ENCODE assay signal across 24 cellular contexts in genomic region chr2:210188755-210189154, GRCh38. TPM values are rescaled to one million over a fixed set of nuclear protein-coding genes. Genes with fewer than 3 reads are reported as not detected.
"Had no signal": no experiment of that assay in that cellular context is flagged by ENCODE, and none has a peak within 500 bp of the region (broad histone marks: within the 10 kb centered on the region; RNA-seq: fewer than 3 reads in every experiment).

No MANE protein-coding gene starts in this region.

- H3K27me3 ChIP-seq: brain microvascular endothelial cell, right lobe of liver, spleen had no signal

- H3K36me3 ChIP-seq: brain microvascular endothelial cell, spleen had no signal

- H3K4me1 ChIP-seq: psoas muscle, spleen had no signal

- H3K9me3 ChIP-seq: right lobe of liver had no signal

- H3K4me3 ChIP-seq: psoas muscle, right lobe of liver, spleen had no signal

- DNase-seq: activated CD4-positive, alpha-beta T cell treated with anti-CD3 and anti-CD28 coated beads for 1 hour; activated CD4-positive, alpha-beta T cell treated with anti-CD3 and anti-CD28 coated beads, Interleukin-2, amount 50 U/mL, for 48 hours; activated CD8-positive, alpha-beta memory T cell treated with anti-CD3 and anti-CD28 coated beads, Interleukin-2, amount 10 ng/mL, durations not matched to agents 7 days and 5 days; activated effector memory CD4-positive, alpha-beta T cell treated with anti-CD3 and anti-CD28 coated beads, Interleukin-2, amount 50 U/mL, for 16 hours; activated T-cell treated with anti-CD3 and anti-CD28 coated beads, Interleukin-2, amount 50 U/mL, for 4 hours; amygdala; brain microvascular endothelial cell; cerebellar nuclear complex; dermis blood vessel endothelial cell; erythroblast; hypothalamus; left colon; naive thymus-derived CD8-positive, alpha-beta T cell; nucleus accumbens; psoas muscle; right lobe of liver; spleen; stimulated activated CD4-positive, alpha-beta T cell treated with anti-CD3 and anti-CD28 coated beads, Interleukin-2, amount 100 ng/mL, for 24 hours; stimulated activated naive CD4-positive, alpha-beta T cell; substantia nigra had no signal

- H3K27ac ChIP-seq: brain microvascular endothelial cell, psoas muscle, right lobe of liver, spleen had no signal

- ATAC-seq: activated CD8-positive, alpha-beta memory T cell treated with anti-CD3 and anti-CD28 coated beads, Interleukin-2, amount 10 ng/mL, durations not matched to agents 7 days and 5 days; activated naive CD4-positive, alpha-beta T cell treated with anti-CD3 and anti-CD28 coated beads, Interleukin-2, amount 50 U/mL, for 72 hours; activated T-cell treated with anti-CD3 and anti-CD28 coated beads, Interleukin-2, amount 50 U/mL, for 4 hours; left colon; naive thymus-derived CD8-positive, alpha-beta T cell; psoas muscle had no signal

RNA-seq across cellular contexts. Expression of gene ACADL, which starts 36.5 kb away (rescaled TPM):
- total RNA-seq: activated CD8-positive, alpha-beta memory T cell treated with anti-CD3 and anti-CD28 coated beads, Interleukin-2, amount 10 ng/mL, durations not matched to agents 7 days and 5 days; activated naive CD4-positive, alpha-beta T cell treated with anti-CD3 and anti-CD28 coated beads, Interleukin-2, amount 50 U/mL, for 72 hours; activated T-cell treated with anti-CD3 and anti-CD28 coated beads, Interleukin-2, amount 50 U/mL, for 4 hours; glomerular endothelial cell; lung microvascular endothelial cell; mononuclear cell; naive thymus-derived CD8-positive, alpha-beta T cell; spleen had no signal
